In genomic region chr2:110578429-110578828, GRCh38 we compare ENCODE assay signal across 8 cellular contexts. TPM values are rescaled to one million over a fixed set of nuclear protein-coding genes. Genes with fewer than 3 reads are reported as not detected.
A peak's percentile ranks its signal among the peaks of the same experiment; 100 is the strongest.
DNase-seq lines count a peak whose midpoint lies in the region; ATAC-seq lines count a peak whose summit lies in the region.
"Not testable (repeated sequence)": the region's sequence is repeated elsewhere in the genome, so short reads cannot be mapped to it uniquely, and the experiment has no call there.

No MANE protein-coding gene starts in this region.

- not testable (repeated sequence) for H3K4me3 Mint-ChIP-seq in stimulated activated naive CD8-positive, alpha-beta T cell treated with anti-CD3 and anti-CD28 coated beads, Interleukin-15, amount 100 ng/mL, for 72 hours

- not testable (repeated sequence) for H3K27ac Mint-ChIP-seq in activated naive CD4-positive, alpha-beta T cell treated with anti-CD3 and anti-CD28 coated beads, Interleukin-2, amount 50 U/mL, for 72 hours; stimulated activated naive CD8-positive, alpha-beta T cell treated with anti-CD3 and anti-CD28 coated beads, Interleukin-15, amount 100 ng/mL, for 72 hours

- H3K9me3 Mint-ChIP-seq in activated naive CD4-positive, alpha-beta T cell treated with anti-CD3 and anti-CD28 coated beads, Interleukin-2, amount 50 U/mL, for 72 hours; stimulated activated naive CD8-positive, alpha-beta T cell treated with anti-CD3 and anti-CD28 coated beads, Interleukin-15, amount 100 ng/mL, for 72 hours: not testable (repeated sequence)

- not testable (repeated sequence) for H3K4me1 Mint-ChIP-seq in stimulated activated naive CD8-positive, alpha-beta T cell treated with anti-CD3 and anti-CD28 coated beads, Interleukin-15, amount 100 ng/mL, for 72 hours

- H3K27me3 Mint-ChIP-seq in stimulated activated naive CD8-positive, alpha-beta T cell treated with anti-CD3 and anti-CD28 coated beads, Interleukin-15, amount 100 ng/mL, for 72 hours, result not testable (repeated sequence)

- intact Hi-C loops in left colon (cut with DNase I, micrococcal nuclease), result not testable (repeated sequence)

- peak; percentile 60 for ATAC-seq in GM18511 (IDR thresholded peaks at IDR 0.05; ENCODE audit: unreplicated experiment)
- peak; percentile 66 for ATAC-seq in GM19452 (IDR thresholded peaks at IDR 0.05; ENCODE audit: unreplicated experiment)
- peak; percentile 56 for ATAC-seq in GM21786 (IDR thresholded peaks at IDR 0.05; ENCODE audit: unreplicated experiment)
- ATAC-seq in HG02938 (IDR thresholded peaks at IDR 0.05; ENCODE audit: unreplicated experiment), result peak; percentile 55
- ATAC-seq in HG03558 (IDR thresholded peaks at IDR 0.05; ENCODE audit: extremely low read depth, unreplicated experiment), result peak; percentile 52
- ATAC-seq in activated naive CD4-positive, alpha-beta T cell treated with anti-CD3 and anti-CD28 coated beads, Interleukin-2, amount 50 U/mL, for 72 hours, result peak; percentile 25 to 27
- peak; percentile 38 for ATAC-seq in left colon
- peak; percentile 45 for ATAC-seq in stimulated activated naive CD8-positive, alpha-beta T cell treated with anti-CD3 and anti-CD28 coated beads, Interleukin-15, amount 100 ng/mL, for 72 hours

- not testable (repeated sequence) for DNase-seq in activated naive CD4-positive, alpha-beta T cell treated with anti-CD3 and anti-CD28 coated beads, Interleukin-2, amount 50 U/mL, for 72 hours (ENCODE audit: low spot score in 2 of 2); left colon; stimulated activated naive CD8-positive, alpha-beta T cell treated with anti-CD3 and anti-CD28 coated beads, Interleukin-15, amount 100 ng/mL, for 72 hours

- not testable (repeated sequence) for H3K36me3 Mint-ChIP-seq in activated naive CD4-positive, alpha-beta T cell treated with anti-CD3 and anti-CD28 coated beads, Interleukin-2, amount 50 U/mL, for 72 hours

RNA-seq across cellular contexts. Expression of gene RGPD6, which starts 1.4 kb away (rescaled TPM):
- total RNA-seq in activated naive CD4-positive, alpha-beta T cell treated with anti-CD3 and anti-CD28 coated beads, Interleukin-2, amount 50 U/mL, for 72 hours, result 10 to 100 TPM; 14.0 to 23.0 TPM
- 10 to 100 TPM; 24.9 to 44.8 TPM for total RNA-seq in left colon
